In the genomic region with DNA sequence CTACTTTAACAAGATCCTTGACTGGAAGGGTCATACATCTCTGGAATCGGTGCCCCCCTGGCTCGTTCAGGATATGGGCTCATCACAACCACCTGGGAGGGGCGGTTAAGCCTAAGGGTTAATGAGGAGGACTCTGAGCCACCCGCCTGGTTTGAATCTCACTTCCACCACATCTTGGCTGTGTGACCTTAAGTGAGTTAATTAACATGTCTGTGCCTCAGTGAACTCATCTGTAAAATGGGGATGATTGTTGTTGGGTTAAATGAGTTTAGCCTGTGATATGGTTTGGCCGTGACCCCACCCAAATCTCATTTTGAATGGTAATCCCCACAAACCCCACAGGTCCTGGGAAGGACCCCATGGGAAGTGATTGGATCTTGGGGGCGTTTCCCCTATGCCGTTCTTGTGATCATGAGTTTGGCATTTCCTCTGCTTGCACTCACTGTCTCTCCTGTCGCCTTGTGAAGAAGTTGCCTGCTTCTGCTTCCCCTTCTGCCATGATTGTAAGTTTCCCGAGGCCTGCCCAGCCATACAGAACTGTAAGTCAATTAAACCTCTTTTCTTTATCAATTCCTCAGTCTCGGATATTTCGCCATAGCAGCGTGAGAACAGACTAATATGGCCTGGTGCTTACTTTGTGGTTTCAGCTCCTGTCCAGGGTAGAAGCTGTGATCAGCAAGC, we compare ENCODE assay signal across 2 cellular contexts.
A peak's percentile ranks its signal among the peaks of the same experiment; 100 is the strongest.
TF ChIP-seq lines count a peak whose summit lies in the region.

No MANE protein-coding gene starts in this region.

TF ChIP-seq in K562, 482 proteins besides CTCF, POLR2A, EP300 and RAD21:
- TF ChIP-seq EGR1 (conservative IDR thresholded peaks at IDR 0.05) = no peak
- TF ChIP-seq CEBPB (tag; IDR thresholded peaks at IDR 0.05) = peak; percentile 73
- TF ChIP-seq CBX3 (IDR thresholded peaks at IDR 0.05; ENCODE audit: borderline replicate concordance in 1 of 2, low read length in 2 of 2) = peak in 1 of 2 experiments; percentile 77; a peak in 1 of 3 replicates
- peak; percentile 38; the same call in 1 of the 2 replicates for TF ChIP-seq SMARCE1 (IDR thresholded peaks at IDR 0.05)
- TF ChIP-seq ESRRA (IDR thresholded peaks at IDR 0.05; ENCODE audit: borderline replicate concordance, low read depth) = peak; percentile 59; the same call in 1 of the 2 replicates
- peak; percentile 100 for TF ChIP-seq BCOR (IDR thresholded peaks at IDR 0.05)
- TF ChIP-seq ZNF143 (CRISPR knock-in tag; IDR thresholded peaks at IDR 0.05) = no peak
- no peak for TF ChIP-seq USF1 (CRISPR knock-in tag; IDR thresholded peaks at IDR 0.05)
- no peak for TF ChIP-seq RFX1 (IDR thresholded peaks at IDR 0.05)
- 0 out of 2 replicates have a peak, but pooled peaks have one; percentile 9 for TF ChIP-seq PKNOX1 (IDR thresholded peaks at IDR 0.05)
- no peak for TF ChIP-seq TEAD2 (tag; IDR thresholded peaks at IDR 0.05)
- 0 out of 2 replicates have a peak, but pooled peaks have one; percentile 15 for TF ChIP-seq ETV1 (tag; conservative IDR thresholded peaks at IDR 0.05; ENCODE audit: low read depth)
- 0 out of 2 replicates have a peak, but pooled peaks have one; percentile 22 for TF ChIP-seq NKRF (IDR thresholded peaks at IDR 0.05; ENCODE audit: borderline replicate concordance)
- TF ChIP-seq ZNF766 (CRISPR knock-in tag; conservative IDR thresholded peaks at IDR 0.05) = peak; percentile 97
- TF ChIP-seq HDAC1 (IDR thresholded peaks at IDR 0.05) = 0 out of 4 replicates have a peak, but pooled peaks of 1 of the 2 experiments have one; percentile 50
- peak; percentile 96 for TF ChIP-seq SMARCA5 (IDR thresholded peaks at IDR 0.05)
- TF ChIP-seq HDAC2 (IDR thresholded peaks at IDR 0.05) = peak; percentile 97
- no peak for TF ChIP-seq ZBED1 (IDR thresholded peaks at IDR 0.05)
- no peak for TF ChIP-seq MCM2 (IDR thresholded peaks at IDR 0.05; ENCODE audit: low read depth)
- peak; percentile 95 for TF ChIP-seq CHD4 (IDR thresholded peaks at IDR 0.05; ENCODE audit: insufficient read depth, insufficient replicate concordance, low read depth, low read length, poor library complexity, severe bottlenecking)
- peak; percentile 41 for TF ChIP-seq ZFP36 (IDR thresholded peaks at IDR 0.05; ENCODE audit: low read depth, low read length, partially characterized antibody)
- peak; percentile 93 to 97 for TF ChIP-seq KDM1A (IDR thresholded peaks at IDR 0.05)
- TF ChIP-seq ARNT (IDR thresholded peaks at IDR 0.05) = 0 out of 4 replicates have a peak, but pooled peaks of 1 of the 2 experiments have one; percentile 51
- peak; percentile 90 for TF ChIP-seq CBX1 (IDR thresholded peaks at IDR 0.05; ENCODE audit: low read depth)
- no peak for TF ChIP-seq NR1H2 (CRISPR knock-in tag; IDR thresholded peaks at IDR 0.05)
- TF ChIP-seq U2AF2 (optimal IDR thresholded peaks at IDR 0.05; ENCODE audit: low read depth, low read length) = no peak
- 0 out of 2 replicates have a peak, but pooled peaks have one; percentile 34 for TF ChIP-seq GATAD2A (IDR thresholded peaks at IDR 0.05)
- TF ChIP-seq CC2D1A (IDR thresholded peaks at IDR 0.05) = 0 out of 2 replicates have a peak, but pooled peaks have one; percentile 35
- no peak for TF ChIP-seq ZNF316 (IDR thresholded peaks at IDR 0.05)
- TF ChIP-seq CREB1 (IDR thresholded peaks at IDR 0.05) = no peak
- TF ChIP-seq CREB1 (CRISPR knock-in tag; IDR thresholded peaks at IDR 0.05) = no peak
- peak; percentile 44 for TF ChIP-seq BRD9 (IDR thresholded peaks at IDR 0.05; ENCODE audit: low read depth, partially characterized antibody)
- TF ChIP-seq TRIM24 (IDR thresholded peaks at IDR 0.05) = 0 out of 4 replicates have a peak, but pooled peaks of 1 of the 2 experiments have one; percentile 13
- peak; percentile 90 for TF ChIP-seq HDGF (IDR thresholded peaks at IDR 0.05)
- TF ChIP-seq PHF20 (IDR thresholded peaks at IDR 0.05; ENCODE audit: partially characterized antibody) = peak; percentile 70
- peak; percentile 51; the same call in 1 of the 2 replicates for TF ChIP-seq KAT7 (CRISPR knock-in tag; IDR thresholded peaks at IDR 0.05; ENCODE audit: borderline replicate concordance)
- peak; percentile 98 for TF ChIP-seq ADNP (tag; IDR thresholded peaks at IDR 0.05)
- peak in 1 of 2 experiments; percentile 77; a peak in 1 of 4 replicates for TF ChIP-seq RCOR1 (IDR thresholded peaks at IDR 0.05; ENCODE audit: borderline replicate concordance in 1 of 2, low read depth in 2 of 2, low read length in 2 of 2)
- 0 out of 2 replicates have a peak, but pooled peaks have one; percentile 20 for TF ChIP-seq ZNF431 (CRISPR knock-in tag; IDR thresholded peaks at IDR 0.05)
- TF ChIP-seq RBM25 (IDR thresholded peaks at IDR 0.05; ENCODE audit: low read depth, low read length, severe bottlenecking) = peak; percentile 87

TF ChIP-seq in SK-N-SH, 30 proteins besides CTCF, POLR2A, EP300 and RAD21:
- TF ChIP-seq USF2 (IDR thresholded peaks at IDR 0.05; ENCODE audit: borderline replicate concordance, low read depth, low read length) (no peak), RFX5 (IDR thresholded peaks at IDR 0.05; ENCODE audit: low read length) (no peak), IRF3 (IDR thresholded peaks at IDR 0.05; ENCODE audit: low read depth, low read length) (no peak), SMC3 (IDR thresholded peaks at IDR 0.05; ENCODE audit: low read depth, low read length) (no peak), ELF1 (IDR thresholded peaks at IDR 0.05) (no peak), TAF1 (IDR thresholded peaks at IDR 0.05; ENCODE audit: borderline replicate concordance, low read depth, low read length) (no peak)
